In genomic region chr17:19707728-19708221, GRCh38 we compare ENCODE assay signal across 20 cellular contexts. TPM values are rescaled to one million over a fixed set of nuclear protein-coding genes. Genes with fewer than 3 reads are reported as not detected.
DNase-seq lines count a peak whose midpoint lies in the region; ATAC-seq and TF ChIP-seq lines count a peak whose summit lies in the region.
"Had no signal": no experiment of that assay in that cellular context is flagged by ENCODE, and none has a peak within 500 bp of the region (broad histone marks: within the 10 kb centered on the region; RNA-seq: fewer than 3 reads in every experiment).

No MANE protein-coding gene starts in this region.

- peaks cover 32% of the 10 kb centered on the region for H3K4me1 Mint-ChIP-seq in nephron progenitor cell
- H3K4me1 Mint-ChIP-seq in GM23338, result peaks cover 32% of the 10 kb centered on the region
- H3K4me1 Mint-ChIP-seq: central memory CD8-positive, alpha-beta T cell had no signal

- no peak for TF ChIP-seq CTCF in GM13976 (IDR thresholded peaks at IDR 0.05; ENCODE audit: borderline replicate concordance, control extremely low read depth, extremely low read depth, insufficient read depth, missing control alignments)
- TF ChIP-seq CTCF in nephron progenitor cell (IDR thresholded peaks at IDR 0.05), result no peak
- TF ChIP-seq CTCF in GM23338 (conservative IDR thresholded peaks at IDR 0.05; ENCODE audit: low read depth in 2 of 2), result no peak

- no peaks in the 10 kb centered on the region for H4K20me1 ChIP-seq in GM23338 (replicated peaks; ENCODE audit: insufficient read depth)

- H3K27me3 Mint-ChIP-seq in nephron progenitor cell (ENCODE audit: low read depth, poor library complexity) (peaks cover 3% of the 10 kb centered on the region), GM23338 (ENCODE audit: insufficient read depth, low read depth, poor library complexity) (peaks cover 6% of the 10 kb centered on the region)
- H3K27me3 Mint-ChIP-seq: central memory CD8-positive, alpha-beta T cell had no signal

- H3K27me3 ChIP-seq in GM23338 (ENCODE audit: insufficient read depth), result no peaks in the 10 kb centered on the region
- H3K27me3 ChIP-seq: BE2C had no signal

- H3K36me3 ChIP-seq in GM23338 (ENCODE audit: insufficient read depth), result no peaks in the 10 kb centered on the region
- H3K36me3 ChIP-seq: BE2C had no signal

- in situ Hi-C loops in GM13976 (cut with MboI; ENCODE audit: low sequenced_read_pairs, unreplicated experiment), result no loop called here

- ATAC-seq in left cardiac atrium, result peak; percentile 47 to 62
- ATAC-seq in GM23338, result no peak
- ATAC-seq: HCT116, left lobe of liver had no signal

- H2AFZ ChIP-seq in GM23338, result no peak overlapping the region
- H2AFZ ChIP-seq: parathyroid adenoma had no signal

- H3K36me3 Mint-ChIP-seq in nephron progenitor cell (ENCODE audit: low read depth) (no peaks in the 10 kb centered on the region), GM23338 (ENCODE audit: low read depth) (no peaks in the 10 kb centered on the region)

- intact Hi-C loops in left cardiac atrium (cut with DNase I), result no loop called here

- H3K4me3 ChIP-seq in skin epidermis (no peak overlapping the region), GM23338 (no peak overlapping the region)

- DNase-seq in GM13976 (ENCODE audit: low spot score) (peak; percentile 32), NCI-H69 (lab: John Stamatoyannopoulos, UW) (peak; percentile 36), left cardiac atrium (no peak), midbrain (lab: John Stamatoyannopoulos, UW) (no peak), nephron progenitor cell (no peak), GM23338 (ENCODE audit: low spot score) (no peak)
- DNase-seq: activated CD8-positive, alpha-beta memory T cell treated with anti-CD3 and anti-CD28 coated beads for 24 hours; activated effector memory CD4-positive, alpha-beta T cell treated with Interleukin-2 at 50 U/mL for 16 hours; BE2C; effector CD4-positive, alpha-beta T cell; GF-D8; hypothalamus; stimulated activated CD4-positive, alpha-beta T cell treated with anti-CD3 and anti-CD28 coated beads, Interleukin-2, amount 100 ng/mL, for 48 hours had no signal

- no peaks in the 10 kb centered on the region for H3K9me2 ChIP-seq in GM23338 (ENCODE audit: insufficient read depth)

- H3K27ac ChIP-seq in skin epidermis (peak overlapping the region in 20 of 21 experiments; percentile 45 to 87 (median 80)), GM23338 (ENCODE audit: low read depth) (no peak overlapping the region)
- H3K27ac ChIP-seq: parathyroid adenoma had no signal

- H3F3A ChIP-seq in GM23338 (replicated peaks; ENCODE audit: low read depth), result no peaks in the 10 kb centered on the region

- no peaks in the 10 kb centered on the region for H3K79me2 ChIP-seq in GM23338 (replicated peaks; ENCODE audit: insufficient read depth)
- H3K79me2 ChIP-seq: parathyroid adenoma had no signal

- no peak overlapping the region for H3K4me2 ChIP-seq in GM23338

- H3K9me3 Mint-ChIP-seq in nephron progenitor cell, result no peaks in the 10 kb centered on the region
- H3K9me3 Mint-ChIP-seq in GM23338, result no peaks in the 10 kb centered on the region
- H3K9me3 Mint-ChIP-seq: central memory CD8-positive, alpha-beta T cell; T-helper 1 cell treated with Interleukin-12 subunit alpha and Interleukin-12 subunit beta and Interleukin-4 antibody, amounts not matched to agents 30 μg/mL and 1 μg/mL, for 36 hours had no signal

- no peak overlapping the region for H3K4me3 Mint-ChIP-seq in nephron progenitor cell
- no peak overlapping the region for H3K4me3 Mint-ChIP-seq in GM23338
- H3K4me3 Mint-ChIP-seq: central memory CD8-positive, alpha-beta T cell; T-helper 1 cell treated with Interleukin-12 subunit alpha and Interleukin-12 subunit beta and Interleukin-4 antibody, amounts not matched to agents 30 μg/mL and 1 μg/mL, for 36 hours had no signal

- H3K27ac Mint-ChIP-seq in nephron progenitor cell, result no peak overlapping the region
- H3K27ac Mint-ChIP-seq in GM23338, result no peak overlapping the region
- H3K27ac Mint-ChIP-seq: T-helper 1 cell treated with Interleukin-12 subunit alpha and Interleukin-12 subunit beta and Interleukin-4 antibody, amounts not matched to agents 30 μg/mL and 1 μg/mL, for 36 hours had no signal

- H3K4me1 ChIP-seq in GM23338 (ENCODE audit: insufficient read depth), result peaks cover 14% of the 10 kb centered on the region; the same call in 1 of the 2 replicates
- H3K4me1 ChIP-seq: BE2C, parathyroid adenoma had no signal

TF ChIP-seq in GM23338, 12 proteins besides CTCF, POLR2A, EP300 and RAD21:
- TF ChIP-seq, protein P1, sequence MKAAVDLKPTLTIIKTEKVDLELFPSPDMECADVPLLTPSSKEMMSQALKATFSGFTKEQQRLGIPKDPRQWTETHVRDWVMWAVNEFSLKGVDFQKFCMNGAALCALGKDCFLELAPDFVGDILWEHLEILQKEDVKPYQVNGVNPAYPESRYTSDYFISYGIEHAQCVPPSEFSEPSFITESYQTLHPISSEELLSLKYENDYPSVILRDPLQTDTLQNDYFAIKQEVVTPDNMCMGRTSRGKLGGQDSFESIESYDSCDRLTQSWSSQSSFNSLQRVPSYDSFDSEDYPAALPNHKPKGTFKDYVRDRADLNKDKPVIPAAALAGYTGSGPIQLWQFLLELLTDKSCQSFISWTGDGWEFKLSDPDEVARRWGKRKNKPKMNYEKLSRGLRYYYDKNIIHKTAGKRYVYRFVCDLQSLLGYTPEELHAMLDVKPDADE (IDR thresholded peaks at IDR 0.05), result no peak
- no peak for TF ChIP-seq EZH2phosphoT487 (IDR thresholded peaks at IDR 0.05; ENCODE audit: unreplicated experiment)
- no peak for TF ChIP-seq ZNF331 (CRISPR knock-in tag; IDR thresholded peaks at IDR 0.05; ENCODE audit: low read depth)
TF ChIP-seq in GM23338: peak in this region for 0.

RNA-seq across cellular contexts. Expression of gene SLC47A2, which starts 8.6 kb away (rescaled TPM):
- not detected for total RNA-seq in left cardiac atrium
- not detected in 2 replicates for total RNA-seq in GM23338 (2014; rRNA removed; shearing (Covaris generic))
- 0.19 TPM in 1 of 2 replicates, not detected in the other for polyA plus RNA-seq in GM23338 (2016; fragmentation: Nextera tagmentation; extraction: Ambion mirVana)
- total RNA-seq: HT1080, left lobe of liver had no signal

RNA-seq across cellular contexts. Expression of gene ALDH3A1, which starts 40.3 kb away (rescaled TPM):
- under 1 TPM; 0.21 to 0.32 TPM for total RNA-seq in left cardiac atrium
- total RNA-seq in GM23338 (2014; rRNA removed; shearing (Covaris generic)), result 0.17 and 1.0 TPM in 2 replicates
- 0.21 and 0.23 TPM in 2 replicates for polyA plus RNA-seq in GM23338 (2016; fragmentation: Nextera tagmentation; extraction: Ambion mirVana)

RNA-seq across cellular contexts. Expression of gene ALDH3A2, which starts 59.2 kb away (rescaled TPM):
- 10 to 100 TPM; 38.3 to 58.0 TPM for total RNA-seq in left cardiac atrium
- total RNA-seq in GM23338 (2014; rRNA removed; shearing (Covaris generic)), result 130 and 159 TPM in 2 replicates
- 31.3 TPM in 2 replicates for polyA plus RNA-seq in GM23338 (2016; fragmentation: Nextera tagmentation; extraction: Ambion mirVana)

Comparison
In these comparisons a context has a peak if more than half of its experiments do, and no peak if none do; other contexts are left out.
1. DNase-seq: peak in GM13976 (single experiment) and NCI-H69 (single experiment); none in left cardiac atrium (single experiment), midbrain (single experiment), nephron progenitor cell (single experiment) and GM23338 (single experiment).